In genomic region chr4:120922390-120923200, GRCh38 we compare ENCODE assay signal across 8 cellular contexts. TPM values are rescaled to one million over a fixed set of nuclear protein-coding genes. Genes with fewer than 3 reads are reported as not detected.
DNase-seq lines count a peak whose midpoint lies in the region; ATAC-seq and TF ChIP-seq lines count a peak whose summit lies in the region.

TSS of gene PRDM5 (minus strand) at chr4:120922726. CDS start at chr4:120922608, 118 bp downstream.

- H3K27ac ChIP-seq in HL-60 (replicated peaks): peak within 1 kb of the TSS; percentile 74

- peak within 1 kb of the TSS; percentile 93 for H3K4me3 Mint-ChIP-seq in activated CD4-positive, alpha-beta T cell treated with anti-CD3 and anti-CD28 coated beads, Interleukin-2, amount 10 ng/mL, durations not matched to agents 24 days and 14 days

- no peak for DNase-seq in BJ (ENCODE audit: low read depth)
- DNase-seq in HL-60 (ENCODE audit: low read depth in 1 of 2, low spot score in 1 of 2): peak in 1 of 2 experiments; percentile 38
- peak; percentile 67 for DNase-seq in activated CD4-positive, alpha-beta T cell treated with anti-CD3 and anti-CD28 coated beads, Interleukin-2, amount 10 ng/mL, durations not matched to agents 24 days and 14 days
- peak; percentile 81 for DNase-seq in ecto neural progenitor cell (ENCODE audit: low spot score)
- peak; percentile 47 for DNase-seq in left lobe of liver (ENCODE audit: low spot score)
- DNase-seq in stimulated activated CD4-positive, alpha-beta T cell treated with anti-CD3 and anti-CD28 coated beads, Interleukin-15, amount 100 ng/mL, for 24 hours: peak; percentile 55

- H3K4me3 ChIP-seq in BJ (ENCODE audit: low read depth, low read length) (peak within 1 kb of the TSS; percentile 67), HL-60 (replicated peaks; ENCODE audit: insufficient read depth, low read length) (peak within 1 kb of the TSS; percentile 68)

- no peaks in the 10 kb centered on the region for H3K36me3 ChIP-seq in BJ (ENCODE audit: control insufficient read depth, insufficient read depth, low read length)

- H3K27ac Mint-ChIP-seq in activated CD4-positive, alpha-beta T cell treated with anti-CD3 and anti-CD28 coated beads, Interleukin-2, amount 10 ng/mL, durations not matched to agents 24 days and 14 days: peak within 1 kb of the TSS; percentile 47

- TF ChIP-seq CTCF in BJ (IDR thresholded peaks at IDR 0.05; ENCODE audit: insufficient read depth, low read depth, low read length) (peak; percentile 42), HL-60 (IDR thresholded peaks at IDR 0.05; ENCODE audit: insufficient read depth, low read length) (no peak)

- peaks cover 7% of the 10 kb centered on the region for H3K4me1 Mint-ChIP-seq in activated CD4-positive, alpha-beta T cell treated with anti-CD3 and anti-CD28 coated beads, Interleukin-2, amount 10 ng/mL, durations not matched to agents 24 days and 14 days

- POLR2A ChIA-PET in BJ (lab: Charles Lee): no interaction called here

- intact Hi-C loops in activated CD4-positive, alpha-beta T cell treated with anti-CD3 and anti-CD28 coated beads, Interleukin-2, amount 10 ng/mL, durations not matched to agents 24 days and 14 days (cut with micrococcal nuclease): loop anchor here (2.0 kb wide), 1 partner anchor 150 kb away; the partner anchor contains the start of gene NDNF

- H3K9me3 Mint-ChIP-seq in activated CD4-positive, alpha-beta T cell treated with anti-CD3 and anti-CD28 coated beads, Interleukin-2, amount 10 ng/mL, durations not matched to agents 24 days and 14 days: no peaks in the 10 kb centered on the region

- H3K36me3 Mint-ChIP-seq in activated CD4-positive, alpha-beta T cell treated with anti-CD3 and anti-CD28 coated beads, Interleukin-2, amount 10 ng/mL, durations not matched to agents 24 days and 14 days (ENCODE audit: low read depth): no peaks in the 10 kb centered on the region

- peaks cover 61% of the 10 kb centered on the region for H3K27me3 Mint-ChIP-seq in activated CD4-positive, alpha-beta T cell treated with anti-CD3 and anti-CD28 coated beads, Interleukin-2, amount 10 ng/mL, durations not matched to agents 24 days and 14 days

- H3K27me3 ChIP-seq in BJ (ENCODE audit: control insufficient read depth, insufficient read depth, low read length) (no peaks in the 10 kb centered on the region), HL-60 (ENCODE audit: insufficient read depth, poor library complexity, severe bottlenecking) (no peaks in the 10 kb centered on the region)

- CTCF ChIA-PET in BJ (lab: Yijun Ruan, JAX): interaction anchor here (1.5 kb wide), 2 partner anchors 13 to 65 kb away, joined by 3 read pairs; no protein-coding TSS in a partner anchor

- ATAC-seq in left lobe of liver (peak; percentile 62), HG03342 (IDR thresholded peaks at IDR 0.05; ENCODE audit: unreplicated experiment) (no peak), HG02571 (IDR thresholded peaks at IDR 0.05; ENCODE audit: unreplicated experiment) (no peak)

RNA-seq across cellular contexts. Expression of gene PRDM5, which starts in this region (rescaled TPM):
- 5.3 and 7.3 TPM in 2 replicates for polyA plus RNA-seq in BJ (2011; rRNA removed)
- 8.3 and 9.9 TPM in 2 replicates for polyA minus RNA-seq in BJ (2011; rRNA and poly(A)+ RNA removed)
- not detected in 2 replicates for total RNA-seq in activated CD4-positive, alpha-beta T cell treated with anti-CD3 and anti-CD28 coated beads, Interleukin-2, amount 10 ng/mL, durations not matched to agents 24 days and 14 days
- 0.23 TPM for total RNA-seq in left lobe of liver

Comparison
In these comparisons a context has a peak if more than half of its experiments do, and no peak if none do; other contexts are left out.
1. Peak in DNase-seq in activated CD4-positive, alpha-beta T cell treated with anti-CD3 and anti-CD28 coated beads, Interleukin-2, amount 10 ng/mL, durations not matched to agents 24 days and 14 days; RNA of the gene not detected or under 1 TPM.
2. Peak in DNase-seq and ATAC-seq in left lobe of liver; RNA of the gene not detected or under 1 TPM.